Comparison of ENCODE assay signal across 15 cellular contexts in the genomic region with DNA sequence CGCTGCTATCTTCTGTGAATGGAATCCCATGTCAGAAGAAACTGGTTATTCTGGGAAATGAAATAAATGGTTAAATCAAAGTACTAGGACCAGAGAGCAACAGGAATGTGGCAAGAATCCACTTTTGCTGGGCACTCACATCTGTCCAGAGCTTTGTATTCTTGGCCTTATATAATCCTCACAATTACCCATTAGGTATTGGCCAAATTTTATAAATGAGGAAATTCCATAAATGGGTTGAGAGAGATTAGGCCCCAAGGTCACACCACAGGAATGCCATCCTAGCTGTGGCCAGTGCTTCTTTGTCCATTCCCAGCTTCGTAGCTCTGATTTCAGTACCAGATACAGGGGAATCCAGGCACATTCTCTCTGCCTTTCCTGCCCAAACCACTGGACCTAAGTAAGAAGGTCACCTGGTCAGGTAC.
DNase-seq lines count a peak whose midpoint lies in the region; ATAC-seq and TF ChIP-seq lines count a peak whose summit lies in the region.
"Had no signal": no experiment of that assay in that cellular context is flagged by ENCODE, and none has a peak within 500 bp of the region (broad histone marks: within the 10 kb centered on the region; RNA-seq: fewer than 3 reads in every experiment).

No MANE protein-coding gene starts in this region.

- no peak overlapping the region for H2AK5ac ChIP-seq in mesenchymal stem cell (ENCODE audit: low read length, severe bottlenecking)

- WGBS in mesenchymal stem cell = 57% methylated on average over 2 of the region's 2 CpGs

- H3K27me3 ChIP-seq in brain microvascular endothelial cell (replicated peaks) = no peaks in the 10 kb centered on the region
- H3K27me3 ChIP-seq in mesenchymal stem cell (ENCODE audit: control insufficient read depth in 1 of 2, insufficient read depth in 1 of 2, low read length in 2 of 2) = no peaks in the 10 kb centered on the region
- H3K27me3 ChIP-seq: thyroid gland had no signal

- peak overlapping the region; percentile 52 for H4K91ac ChIP-seq in mesenchymal stem cell (ENCODE audit: low read length)

- H3K4me3 ChIP-seq in brain microvascular endothelial cell (ENCODE audit: low read depth, low read length) = no peak overlapping the region
- no peak overlapping the region for H3K4me3 ChIP-seq in mesenchymal stem cell (ENCODE audit: insufficient read depth in 1 of 2, low read depth in 1 of 2, low read length in 2 of 2)
- H3K4me3 ChIP-seq: coronary artery, GM12878, thyroid gland had no signal

- peak overlapping the region in 1 of 2 experiments; percentile 60 for H3K4ac ChIP-seq in mesenchymal stem cell (ENCODE audit: low read depth in 1 of 2, low read length in 2 of 2)

- peak overlapping the region; percentile 71 to 73 for H3K18ac ChIP-seq in mesenchymal stem cell (ENCODE audit: low read depth in 1 of 2, low read length in 2 of 2)

- peak overlapping the region; percentile 34 for H3K9ac ChIP-seq in mesenchymal stem cell (ENCODE audit: low read length)

- H3K9me3 ChIP-seq in mesenchymal stem cell (ENCODE audit: control insufficient read depth, low read length) = peaks cover 7% of the 10 kb centered on the region
- H3K9me3 ChIP-seq: thyroid gland had no signal

- H2AFZ ChIP-seq in mesenchymal stem cell (ENCODE audit: low read depth, low read length) = no peak overlapping the region

- in situ Hi-C loops in brain microvascular endothelial cell (cut with HindIII; ENCODE audit: low pct_ligation_motif_present, low sequenced_read_pairs) = no loop called here

- ATAC-seq in HG02840 (IDR thresholded peaks at IDR 0.05; ENCODE audit: low FRiP score, unreplicated experiment) (no peak), HG03280 (IDR thresholded peaks at IDR 0.05; ENCODE audit: unreplicated experiment) (no peak)
- ATAC-seq: GM12878 had no signal

- H3K27ac ChIP-seq in brain microvascular endothelial cell (no peak overlapping the region), mesenchymal stem cell (ENCODE audit: low read length, poor library complexity, severe bottlenecking) (peak overlapping the region; percentile 72)
- H3K27ac ChIP-seq: thyroid gland had no signal

- H4K8ac ChIP-seq in mesenchymal stem cell (ENCODE audit: low read length) = peak overlapping the region; percentile 55

- H3K79me1 ChIP-seq in mesenchymal stem cell (replicated peaks; ENCODE audit: low read length, poor library complexity, severe bottlenecking) = no peaks in the 10 kb centered on the region

- no peak overlapping the region for H3K14ac ChIP-seq in mesenchymal stem cell (ENCODE audit: low read length in 2 of 2)

- no peak for TF ChIP-seq CTCF in brain microvascular endothelial cell (IDR thresholded peaks at IDR 0.05; ENCODE audit: low read depth, low read length, missing control alignments)

- H3K4me1 ChIP-seq in mesenchymal stem cell (ENCODE audit: control insufficient read depth, insufficient read depth, low read depth, low read length) = peaks cover 3% of the 10 kb centered on the region

- no peak overlapping the region for H3K23ac ChIP-seq in mesenchymal stem cell (ENCODE audit: low read length in 2 of 2)

- DNase-seq in AG08395 (ENCODE audit: low spot score) (peak; percentile 67), HT-29 (ENCODE audit: low spot score) (peak; percentile 59), brain microvascular endothelial cell (peak; percentile 49), mesenchymal stem cell (peak; percentile 64), mucosa of gallbladder (ENCODE audit: low spot score) (no peak), GF-D8 (lab: John Stamatoyannopoulos, UW) (no peak)
- DNase-seq: activated CD8-positive, alpha-beta memory T cell treated with anti-CD3 and anti-CD28 coated beads, Interleukin-2, amount 50 U/mL, for 48 hours; DMS79; foreskin melanocyte; immature natural killer cell; thyroid gland had no signal

- no peak overlapping the region for H3K4me2 ChIP-seq in mesenchymal stem cell (ENCODE audit: low read length, poor library complexity, severe bottlenecking)

- no peak overlapping the region for H2BK120ac ChIP-seq in mesenchymal stem cell (ENCODE audit: low read depth, low read length)

- H3K36me3 ChIP-seq in brain microvascular endothelial cell (replicated peaks) (no peaks in the 10 kb centered on the region), mesenchymal stem cell (ENCODE audit: control insufficient read depth in 1 of 2, insufficient read depth in 2 of 2, low read depth in 1 of 2, low read length in 2 of 2) (no peaks in the 10 kb centered on the region)
- H3K36me3 ChIP-seq: thyroid gland had no signal

- no peak overlapping the region for H2BK5ac ChIP-seq in mesenchymal stem cell (ENCODE audit: low read depth, low read length, poor library complexity, severe bottlenecking)

- peak overlapping the region; percentile 70 to 76 for H2BK12ac ChIP-seq in mesenchymal stem cell (ENCODE audit: low read length in 2 of 2)

- no peak overlapping the region for H2BK15ac ChIP-seq in mesenchymal stem cell (ENCODE audit: low read depth, poor library complexity, severe bottlenecking)

Comparison
In these comparisons a context has a peak if more than half of its experiments do, and no peak if none do; other contexts are left out.
1. DNase-seq: peak in AG08395 (single experiment), HT-29 (single experiment), brain microvascular endothelial cell (single experiment) and mesenchymal stem cell (single experiment); none in mucosa of gallbladder (single experiment) and GF-D8 (single experiment).